Comparison of ENCODE assay signal across 10 cellular contexts in genomic region chr12:1918081-1918874, GRCh38. TPM values are rescaled to one million over a fixed set of nuclear protein-coding genes. Genes with fewer than 3 reads are reported as not detected.
A peak's percentile ranks its signal among the peaks of the same experiment; 100 is the strongest.
DNase-seq lines count a peak whose midpoint lies in the region; ATAC-seq and TF ChIP-seq lines count a peak whose summit lies in the region.
"Had no signal": no experiment of that assay in that cellular context is flagged by ENCODE, and none has a peak within 500 bp of the region (broad histone marks: within the 10 kb centered on the region; RNA-seq: fewer than 3 reads in every experiment).

Gene CACNA2D4 (minus strand): TSS chr12:1918652. CDS start chr12:1918473, 179 bp downstream.

- no peak for TF ChIP-seq CTCF in A673 (conservative IDR thresholded peaks at IDR 0.05; ENCODE audit: low read depth, low read length)
- no peak for TF ChIP-seq CTCF in GM23338 (conservative IDR thresholded peaks at IDR 0.05; ENCODE audit: low read depth in 2 of 2)
- TF ChIP-seq CTCF in ascending aorta (IDR thresholded peaks at IDR 0.05) = no peak

- H3K4me2 ChIP-seq in GM23338 = no peak within 1 kb of the TSS

- POLR2A ChIA-PET in A673 (lab: Charles Lee; ENCODE audit: low non-redundant PET) = no interaction called here

- H3K9me2 ChIP-seq in GM23338 (ENCODE audit: insufficient read depth) = no peaks in the 10 kb centered on the region

- no peaks in the 10 kb centered on the region for H3K79me2 ChIP-seq in GM23338 (replicated peaks; ENCODE audit: insufficient read depth)

- H3K9me3 ChIP-seq in A673 (ENCODE audit: low read depth, low read length, poor library complexity, severe bottlenecking) = no peaks in the 10 kb centered on the region
- no peaks in the 10 kb centered on the region for H3K9me3 ChIP-seq in ascending aorta
- H3K9me3 ChIP-seq in muscle layer of duodenum (ENCODE audit: control insufficient read depth in 1 of 2, low read length in 2 of 2) = no peaks in the 10 kb centered on the region

- intact Hi-C loops in A673 (cut with micrococcal nuclease; ENCODE audit: unreplicated experiment) (no loop called here), ascending aorta (cut with DNase I) (no loop called here)

- peaks cover 13% of the 10 kb centered on the region for H3K4me1 Mint-ChIP-seq in GM23338

- H3F3A ChIP-seq in GM23338 (replicated peaks; ENCODE audit: low read depth) = no peaks in the 10 kb centered on the region

- no peaks in the 10 kb centered on the region for H3K36me3 Mint-ChIP-seq in GM23338 (ENCODE audit: low read depth)

- H3K36me3 ChIP-seq in A673 (ENCODE audit: insufficient read depth, low read length, poor library complexity, severe bottlenecking) (no peaks in the 10 kb centered on the region), GM23338 (ENCODE audit: insufficient read depth) (no peaks in the 10 kb centered on the region), ascending aorta (no peaks in the 10 kb centered on the region), muscle layer of duodenum (ENCODE audit: control insufficient read depth in 1 of 2, insufficient read depth in 2 of 2, low read length in 2 of 2) (no peaks in the 10 kb centered on the region)

- peaks cover 12% of the 10 kb centered on the region for H3K27me3 Mint-ChIP-seq in GM23338 (ENCODE audit: insufficient read depth, low read depth, poor library complexity)

- peak; percentile 60 for DNase-seq in A673 (ENCODE audit: low spot score)
- DNase-seq in GM23338 (ENCODE audit: low spot score) = no peak
- peak in 1 of 2 donors; percentile 51 for DNase-seq in ascending aorta (ENCODE audit: low spot score in 2 of 2)
- DNase-seq: NCI-H510A had no signal

- CTCF ChIA-PET in A673 (lab: Charles Lee) = no interaction called here

- H3K27ac ChIP-seq in A673 (ENCODE audit: low read depth, low read length, poor library complexity, severe bottlenecking) = peak within 1 kb of the TSS; percentile 47
- no peak within 1 kb of the TSS for H3K27ac ChIP-seq in GM23338 (ENCODE audit: low read depth)
- peak within 1 kb of the TSS; percentile 40 to 65 for H3K27ac ChIP-seq in ascending aorta
- peak within 1 kb of the TSS; percentile 43 for H3K27ac ChIP-seq in muscle layer of duodenum (ENCODE audit: low read length)
- H3K27ac ChIP-seq: epithelial cell of prostate had no signal

- H3K4me3 ChIP-seq in A673 (ENCODE audit: low read depth, low read length, poor library complexity, severe bottlenecking) (no peak within 1 kb of the TSS), GM23338 (no peak within 1 kb of the TSS), ascending aorta (peak within 1 kb of the TSS in 1 of 2 donors; percentile 39), muscle layer of duodenum (ENCODE audit: low read depth in 1 of 2, low read length in 2 of 2) (peak within 1 kb of the TSS; percentile 27 to 36)

- ATAC-seq in GM23338 (peak; percentile 61), GM21390 (IDR thresholded peaks at IDR 0.05; ENCODE audit: unreplicated experiment) (no peak), GM21360 (IDR thresholded peaks at IDR 0.05; ENCODE audit: unreplicated experiment) (no peak), GM21619 (IDR thresholded peaks at IDR 0.05; ENCODE audit: unreplicated experiment) (no peak), GM19328 (IDR thresholded peaks at IDR 0.05; ENCODE audit: unreplicated experiment) (no peak)

- H4K20me1 ChIP-seq in GM23338 (replicated peaks; ENCODE audit: insufficient read depth) = no peaks in the 10 kb centered on the region

- H3K4me1 ChIP-seq in A673 (ENCODE audit: insufficient read depth, low read length, poor library complexity, severe bottlenecking) (peaks cover 28% of the 10 kb centered on the region), GM23338 (ENCODE audit: insufficient read depth) (no peaks in the 10 kb centered on the region), ascending aorta (peaks cover 0 to 5% of the 10 kb centered on the region in 2 donors), muscle layer of duodenum (ENCODE audit: control insufficient read depth in 1 of 2, insufficient read depth in 2 of 2, low read length in 2 of 2) (peaks cover 0 to 9% of the 10 kb centered on the region in 2 donors)

- no peaks in the 10 kb centered on the region for H3K9me3 Mint-ChIP-seq in GM23338

- no TSS peak for BruUV-seq in A673 (replicated peaks; lab: Mats Ljungman, UMichigan)

- no peak within 1 kb of the TSS; the same call in 1 of the 2 replicates for H2AFZ ChIP-seq in GM23338

- H3K4me3 Mint-ChIP-seq in GM23338 = no peak within 1 kb of the TSS

- no peaks in the 10 kb centered on the region for H3K27me3 ChIP-seq in A673 (replicated peaks; ENCODE audit: insufficient read depth, low read depth, low read length, poor library complexity)
- H3K27me3 ChIP-seq in GM23338 (ENCODE audit: insufficient read depth) = no peaks in the 10 kb centered on the region
- H3K27me3 ChIP-seq in ascending aorta = no peaks in the 10 kb centered on the region
- H3K27me3 ChIP-seq in muscle layer of duodenum (ENCODE audit: low read depth, low read length) = no peaks in the 10 kb centered on the region

- no peak within 1 kb of the TSS for H3K27ac Mint-ChIP-seq in GM23338

TF ChIP-seq in GM23338, 12 proteins besides CTCF, POLR2A, EP300 and RAD21 (continues in another document):
- TF ChIP-seq STAT1 (IDR thresholded peaks at IDR 0.05; ENCODE audit: unreplicated experiment) (no peak), JUNB (IDR thresholded peaks at IDR 0.05; ENCODE audit: unreplicated experiment) (no peak), EZH2 (IDR thresholded peaks at IDR 0.05; ENCODE audit: low read depth, unreplicated experiment) (no peak), ETS1 (IDR thresholded peaks at IDR 0.05) (no peak), CREB1 (CRISPR knock-in tag; IDR thresholded peaks at IDR 0.05; ENCODE audit: low read depth) (no peak), ZNF462 (CRISPR knock-in tag; IDR thresholded peaks at IDR 0.05) (no peak)

RNA-seq across cellular contexts. Expression of gene CACNA2D4, which starts in this region (rescaled TPM):
- total RNA-seq in A673 (2021) (0.41 and 1.2 TPM in 2 replicates), ascending aorta (not detected)
- total RNA-seq in GM23338 (2014; rRNA removed; shearing (Covaris generic)) = 0.07 TPM in 1 of 2 replicates, not detected in the other
- polyA plus RNA-seq in GM23338 (2016; fragmentation: Nextera tagmentation; extraction: Ambion mirVana) = 0.24 TPM in 1 of 2 replicates, not detected in the other

Comparison
In these comparisons a context has a peak if more than half of its experiments do, and no peak if none do; other contexts are left out.
1. Peak in ATAC-seq in GM23338; RNA of the gene not detected or under 1 TPM.
2. H3K4me3 ChIP-seq: peak in muscle layer of duodenum (2 of 2); none in A673 (single experiment) and GM23338 (single experiment).